In the genomic region with DNA sequence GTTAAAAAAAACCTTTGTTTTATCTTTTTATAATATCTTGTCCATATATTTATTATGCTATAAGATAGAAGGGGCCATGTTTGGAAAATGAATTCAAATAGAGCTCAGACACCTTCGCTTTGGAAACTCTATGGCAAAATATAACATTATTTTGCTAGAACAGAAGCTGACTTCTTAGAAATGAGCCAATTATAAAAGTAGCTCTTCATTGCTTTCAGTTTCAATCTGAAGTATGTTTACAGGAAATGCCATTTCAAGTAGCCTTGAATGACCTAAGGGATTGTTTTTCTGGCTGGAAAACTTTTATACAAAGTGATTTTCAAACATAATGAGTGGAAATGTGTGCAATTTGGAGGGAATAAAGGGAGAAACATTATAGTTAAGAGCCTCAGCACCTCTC, we compare ENCODE assay signal across 9 cellular contexts. TPM values are rescaled to one million over a fixed set of nuclear protein-coding genes. Genes with fewer than 3 reads are reported as not detected.
DNase-seq lines count a peak whose midpoint lies in the region; ATAC-seq and TF ChIP-seq lines count a peak whose summit lies in the region.
"Had no signal": no experiment of that assay in that cellular context is flagged by ENCODE, and none has a peak within 500 bp of the region (broad histone marks: within the 10 kb centered on the region; RNA-seq: fewer than 3 reads in every experiment).

No MANE protein-coding gene starts in this region.

- H3K9me3 ChIP-seq in uterus, result no peaks in the 10 kb centered on the region

- no peak overlapping the region for H3K4me3 ChIP-seq in uterus

- no peak for TF ChIP-seq CTCF in uterus (IDR thresholded peaks at IDR 0.05)

- ATAC-seq in GM18511 (IDR thresholded peaks at IDR 0.05; ENCODE audit: unreplicated experiment) (peak; percentile 93), HG02571 (IDR thresholded peaks at IDR 0.05; ENCODE audit: unreplicated experiment) (peak; percentile 87), esophagus mucosa (no peak)

- H3K4me1 ChIP-seq in uterus, result peaks cover 0 to 9% of the 10 kb centered on the region in 2 donors

- peak; percentile 23 for DNase-seq in RPMI7951 (ENCODE audit: low read depth)
- peak; percentile 10 for DNase-seq in glomerular endothelial cell (ENCODE audit: extremely low read depth, low read depth, low spot score)
- DNase-seq in uterus, result no peak
- no peak for DNase-seq in posterior vena cava (ENCODE audit: low spot score)
- no peak for DNase-seq in head of caudate nucleus

- no peaks in the 10 kb centered on the region for H3K27me3 ChIP-seq in uterus

- no peak for TF ChIP-seq POLR2A in uterus (IDR thresholded peaks at IDR 0.05)

- peak overlapping the region; percentile 16 to 75 for H3K27ac ChIP-seq in uterus

- intact Hi-C loops in uterus (cut with DNase I; ENCODE audit: low total_unique reads) (no loop called here), posterior vena cava (cut with DNase I) (no loop called here), head of caudate nucleus (cut with DNase I) (no loop called here)

- no peaks in the 10 kb centered on the region for H3K36me3 ChIP-seq in uterus

RNA-seq across cellular contexts. Expression of gene GBP5, which starts 37.8 kb away (rescaled TPM):
- total RNA-seq in RPMI7951 (2014; rRNA removed; shearing (Covaris generic)), result not detected in 2 replicates
- 0.92 and 3.0 TPM in 2 replicates for total RNA-seq in glomerular endothelial cell
- total RNA-seq in uterus, result 1 to 10 TPM in 1 of 4 donors, under 1 TPM in 2, not detected in 1; 0.26 to 1.6 (median 0.83) TPM
- total RNA-seq in esophagus mucosa, result 1.2 TPM
- total RNA-seq in posterior vena cava, result 1 to 10 TPM; 1.6 to 3.9 TPM
- total RNA-seq: myocyte had no signal

RNA-seq across cellular contexts. Expression of gene GBP6, which starts 53.4 kb away (rescaled TPM):
- not detected in 2 replicates for total RNA-seq in RPMI7951 (2014; rRNA removed; shearing (Covaris generic))
- total RNA-seq in glomerular endothelial cell (not detected in 2 replicates), uterus (not detected), esophagus mucosa (430 TPM), posterior vena cava (not detected)

Comparison
In these comparisons a context has a peak if more than half of its experiments do, and no peak if none do; other contexts are left out.
1. DNase-seq: peak in RPMI7951 (single experiment) and glomerular endothelial cell (single experiment); none in uterus (0 of 2), posterior vena cava (single experiment) and head of caudate nucleus (0 of 42).
2. RNA of gene GBP6, which starts 53.4 kb away (total RNA-seq): 430 TPM in esophagus mucosa (single experiment); not detected in uterus, not detected in posterior vena cava, not detected in RPMI7951 and not detected in glomerular endothelial cell; every median in the first group is over 100 times any median in the second.